In the genomic region with DNA sequence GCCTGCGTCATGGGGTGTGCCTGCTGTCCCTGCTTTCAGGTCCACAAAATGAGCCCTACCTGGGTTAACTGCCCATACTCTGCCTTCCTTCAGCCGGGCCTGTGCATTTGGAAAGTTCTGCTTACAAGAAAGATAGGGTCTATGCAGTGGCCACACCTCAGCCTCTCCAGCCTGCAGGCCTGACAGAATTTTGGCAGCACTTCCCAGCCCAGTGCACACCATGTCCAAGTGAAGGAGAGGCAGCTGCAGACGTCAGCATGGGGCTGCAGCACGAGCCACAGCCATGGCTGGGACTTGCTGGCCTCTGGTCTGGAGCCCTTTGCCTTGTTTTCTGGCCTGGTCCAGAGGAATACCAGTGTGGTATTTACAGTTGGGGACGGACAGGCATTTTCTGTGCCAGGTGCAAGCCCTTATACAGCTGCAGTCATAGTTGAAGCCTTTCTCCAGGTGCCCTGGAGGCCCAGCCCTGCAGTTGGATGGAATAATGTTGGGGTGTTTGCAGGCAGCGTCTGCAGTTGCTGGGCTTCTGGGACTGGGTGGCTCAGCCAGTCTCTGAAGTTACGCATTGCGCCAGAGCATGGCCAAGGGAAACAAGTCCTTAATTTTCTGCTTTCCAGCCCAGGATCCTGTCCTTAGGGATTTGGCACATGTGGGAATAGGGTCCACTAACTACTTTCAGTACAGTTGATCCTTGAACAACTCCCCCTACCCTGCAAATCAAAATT, we compare ENCODE assay signal across 1 cellular context.
TF ChIP-seq lines count a peak whose summit lies in the region.

No MANE protein-coding gene starts in this region.

TF ChIP-seq in GM23338, 12 proteins besides CTCF, POLR2A, EP300 and RAD21 (continued from another document):
- TF ChIP-seq, protein P1, sequence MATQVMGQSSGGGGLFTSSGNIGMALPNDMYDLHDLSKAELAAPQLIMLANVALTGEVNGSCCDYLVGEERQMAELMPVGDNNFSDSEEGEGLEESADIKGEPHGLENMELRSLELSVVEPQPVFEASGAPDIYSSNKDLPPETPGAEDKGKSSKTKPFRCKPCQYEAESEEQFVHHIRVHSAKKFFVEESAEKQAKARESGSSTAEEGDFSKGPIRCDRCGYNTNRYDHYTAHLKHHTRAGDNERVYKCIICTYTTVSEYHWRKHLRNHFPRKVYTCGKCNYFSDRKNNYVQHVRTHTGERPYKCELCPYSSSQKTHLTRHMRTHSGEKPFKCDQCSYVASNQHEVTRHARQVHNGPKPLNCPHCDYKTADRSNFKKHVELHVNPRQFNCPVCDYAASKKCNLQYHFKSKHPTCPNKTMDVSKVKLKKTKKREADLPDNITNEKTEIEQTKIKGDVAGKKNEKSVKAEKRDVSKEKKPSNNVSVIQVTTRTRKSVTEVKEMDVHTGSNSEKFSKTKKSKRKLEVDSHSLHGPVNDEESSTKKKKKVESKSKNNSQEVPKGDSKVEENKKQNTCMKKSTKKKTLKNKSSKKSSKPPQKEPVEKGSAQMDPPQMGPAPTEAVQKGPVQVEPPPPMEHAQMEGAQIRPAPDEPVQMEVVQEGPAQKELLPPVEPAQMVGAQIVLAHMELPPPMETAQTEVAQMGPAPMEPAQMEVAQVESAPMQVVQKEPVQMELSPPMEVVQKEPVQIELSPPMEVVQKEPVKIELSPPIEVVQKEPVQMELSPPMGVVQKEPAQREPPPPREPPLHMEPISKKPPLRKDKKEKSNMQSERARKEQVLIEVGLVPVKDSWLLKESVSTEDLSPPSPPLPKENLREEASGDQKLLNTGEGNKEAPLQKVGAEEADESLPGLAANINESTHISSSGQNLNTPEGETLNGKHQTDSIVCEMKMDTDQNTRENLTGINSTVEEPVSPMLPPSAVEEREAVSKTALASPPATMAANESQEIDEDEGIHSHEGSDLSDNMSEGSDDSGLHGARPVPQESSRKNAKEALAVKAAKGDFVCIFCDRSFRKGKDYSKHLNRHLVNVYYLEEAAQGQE (IDR thresholded peaks at IDR 0.05; ENCODE audit: unreplicated experiment), result no peak
- TF ChIP-seq ZNF114 (CRISPR knock-in tag; IDR thresholded peaks at IDR 0.05) (no peak), NANOG (IDR thresholded peaks at IDR 0.05; ENCODE audit: borderline replicate concordance) (no peak), EZH2 (IDR thresholded peaks at IDR 0.05; ENCODE audit: low read depth, unreplicated experiment) (no peak), EZH2phosphoT487 (IDR thresholded peaks at IDR 0.05; ENCODE audit: unreplicated experiment) (no peak)
- TF ChIP-seq, protein P2, sequence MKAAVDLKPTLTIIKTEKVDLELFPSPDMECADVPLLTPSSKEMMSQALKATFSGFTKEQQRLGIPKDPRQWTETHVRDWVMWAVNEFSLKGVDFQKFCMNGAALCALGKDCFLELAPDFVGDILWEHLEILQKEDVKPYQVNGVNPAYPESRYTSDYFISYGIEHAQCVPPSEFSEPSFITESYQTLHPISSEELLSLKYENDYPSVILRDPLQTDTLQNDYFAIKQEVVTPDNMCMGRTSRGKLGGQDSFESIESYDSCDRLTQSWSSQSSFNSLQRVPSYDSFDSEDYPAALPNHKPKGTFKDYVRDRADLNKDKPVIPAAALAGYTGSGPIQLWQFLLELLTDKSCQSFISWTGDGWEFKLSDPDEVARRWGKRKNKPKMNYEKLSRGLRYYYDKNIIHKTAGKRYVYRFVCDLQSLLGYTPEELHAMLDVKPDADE (IDR thresholded peaks at IDR 0.05), result no peak
- TF ChIP-seq, protein P3, sequence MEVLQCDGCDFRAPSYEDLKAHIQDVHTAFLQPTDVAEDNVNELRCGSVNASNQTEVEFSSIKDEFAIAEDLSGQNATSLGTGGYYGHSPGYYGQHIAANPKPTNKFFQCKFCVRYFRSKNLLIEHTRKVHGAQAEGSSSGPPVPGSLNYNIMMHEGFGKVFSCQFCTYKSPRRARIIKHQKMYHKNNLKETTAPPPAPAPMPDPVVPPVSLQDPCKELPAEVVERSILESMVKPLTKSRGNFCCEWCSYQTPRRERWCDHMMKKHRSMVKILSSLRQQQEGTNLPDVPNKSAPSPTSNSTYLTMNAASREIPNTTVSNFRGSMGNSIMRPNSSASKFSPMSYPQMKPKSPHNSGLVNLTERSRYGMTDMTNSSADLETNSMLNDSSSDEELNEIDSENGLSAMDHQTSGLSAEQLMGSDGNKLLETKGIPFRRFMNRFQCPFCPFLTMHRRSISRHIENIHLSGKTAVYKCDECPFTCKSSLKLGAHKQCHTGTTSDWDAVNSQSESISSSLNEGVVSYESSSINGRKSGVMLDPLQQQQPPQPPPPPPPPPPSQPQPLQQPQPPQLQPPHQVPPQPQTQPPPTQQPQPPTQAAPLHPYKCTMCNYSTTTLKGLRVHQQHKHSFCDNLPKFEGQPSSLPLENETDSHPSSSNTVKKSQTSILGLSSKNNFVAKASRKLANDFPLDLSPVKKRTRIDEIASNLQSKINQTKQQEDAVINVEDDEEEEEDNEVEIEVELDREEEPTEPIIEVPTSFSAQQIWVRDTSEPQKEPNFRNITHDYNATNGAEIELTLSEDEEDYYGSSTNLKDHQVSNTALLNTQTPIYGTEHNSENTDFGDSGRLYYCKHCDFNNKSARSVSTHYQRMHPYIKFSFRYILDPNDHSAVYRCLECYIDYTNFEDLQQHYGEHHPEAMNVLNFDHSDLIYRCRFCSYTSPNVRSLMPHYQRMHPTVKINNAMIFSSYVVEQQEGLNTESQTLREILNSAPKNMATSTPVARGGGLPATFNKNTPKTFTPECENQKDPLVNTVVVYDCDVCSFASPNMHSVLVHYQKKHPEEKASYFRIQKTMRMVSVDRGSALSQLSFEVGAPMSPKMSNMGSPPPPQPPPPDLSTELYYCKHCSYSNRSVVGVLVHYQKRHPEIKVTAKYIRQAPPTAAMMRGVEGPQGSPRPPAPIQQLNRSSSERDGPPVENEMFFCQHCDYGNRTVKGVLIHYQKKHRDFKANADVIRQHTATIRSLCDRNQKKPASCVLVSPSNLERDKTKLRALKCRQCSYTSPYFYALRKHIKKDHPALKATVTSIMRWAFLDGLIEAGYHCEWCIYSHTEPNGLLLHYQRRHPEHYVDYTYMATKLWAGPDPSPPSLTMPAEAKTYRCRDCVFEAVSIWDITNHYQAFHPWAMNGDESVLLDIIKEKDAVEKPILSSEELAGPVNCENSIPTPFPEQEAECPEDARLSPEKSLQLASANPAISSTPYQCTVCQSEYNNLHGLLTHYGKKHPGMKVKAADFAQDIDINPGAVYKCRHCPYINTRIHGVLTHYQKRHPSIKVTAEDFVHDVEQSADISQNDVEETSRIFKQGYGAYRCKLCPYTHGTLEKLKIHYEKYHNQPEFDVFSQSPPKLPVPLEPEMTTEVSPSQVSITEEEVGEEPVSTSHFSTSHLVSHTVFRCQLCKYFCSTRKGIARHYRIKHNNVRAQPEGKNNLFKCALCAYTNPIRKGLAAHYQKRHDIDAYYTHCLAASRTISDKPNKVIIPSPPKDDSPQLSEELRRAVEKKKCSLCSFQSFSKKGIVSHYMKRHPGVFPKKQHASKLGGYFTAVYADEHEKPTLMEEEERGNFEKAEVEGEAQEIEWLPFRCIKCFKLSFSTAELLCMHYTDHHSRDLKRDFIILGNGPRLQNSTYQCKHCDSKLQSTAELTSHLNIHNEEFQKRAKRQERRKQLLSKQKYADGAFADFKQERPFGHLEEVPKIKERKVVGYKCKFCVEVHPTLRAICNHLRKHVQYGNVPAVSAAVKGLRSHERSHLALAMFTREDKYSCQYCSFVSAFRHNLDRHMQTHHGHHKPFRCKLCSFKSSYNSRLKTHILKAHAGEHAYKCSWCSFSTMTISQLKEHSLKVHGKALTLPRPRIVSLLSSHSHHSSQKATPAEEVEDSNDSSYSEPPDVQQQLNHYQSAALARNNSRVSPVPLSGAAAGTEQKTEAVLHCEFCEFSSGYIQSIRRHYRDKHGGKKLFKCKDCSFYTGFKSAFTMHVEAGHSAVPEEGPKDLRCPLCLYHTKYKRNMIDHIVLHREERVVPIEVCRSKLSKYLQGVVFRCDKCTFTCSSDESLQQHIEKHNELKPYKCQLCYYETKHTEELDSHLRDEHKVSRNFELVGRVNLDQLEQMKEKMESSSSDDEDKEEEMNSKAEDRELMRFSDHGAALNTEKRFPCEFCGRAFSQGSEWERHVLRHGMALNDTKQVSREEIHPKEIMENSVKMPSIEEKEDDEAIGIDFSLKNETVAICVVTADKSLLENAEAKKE (CRISPR knock-in tag; IDR thresholded peaks at IDR 0.05), result no peak
